Comparison of ENCODE assay signal across 9 cellular contexts in the genomic region with DNA sequence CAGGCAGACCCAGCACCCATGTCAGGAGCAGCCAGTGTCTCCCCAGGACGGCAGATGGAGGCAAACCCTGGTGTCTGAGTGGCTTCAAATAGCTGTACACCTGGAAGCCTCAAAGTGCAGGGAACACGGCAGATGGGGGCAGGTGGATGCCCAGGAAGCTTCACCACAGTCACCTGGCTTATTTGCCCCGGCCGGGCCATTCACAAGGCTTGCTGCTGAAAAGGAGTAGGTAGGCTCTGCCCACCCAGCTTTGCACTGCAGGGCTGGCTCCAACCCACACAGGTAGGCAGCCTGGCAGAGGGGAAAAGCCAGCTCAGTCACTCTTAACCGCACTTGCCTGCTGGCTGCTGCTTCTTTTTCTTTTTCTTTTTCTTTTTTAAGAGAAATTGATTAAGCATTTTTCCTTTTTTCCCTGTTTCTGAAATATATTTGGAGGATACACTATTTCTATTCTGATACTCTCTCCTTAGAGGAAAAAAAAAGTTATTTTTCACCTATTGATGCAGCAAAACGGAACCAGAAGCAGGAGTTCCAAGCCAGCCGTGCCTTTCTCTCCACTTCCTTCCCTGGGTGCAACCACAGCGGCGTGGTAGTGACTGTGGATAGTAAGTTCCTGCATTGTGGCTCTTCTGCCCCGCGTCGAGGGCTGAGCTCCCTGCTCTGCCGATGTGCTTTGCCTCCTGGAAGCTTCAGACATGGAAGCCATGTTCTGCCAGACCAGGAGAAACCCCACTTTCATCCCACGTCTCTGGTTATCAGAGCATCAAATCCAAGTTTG.
A peak's percentile ranks its signal among the peaks of the same experiment; 100 is the strongest.
DNase-seq lines count a peak whose midpoint lies in the region; ATAC-seq and TF ChIP-seq lines count a peak whose summit lies in the region.
"Had no signal": no experiment of that assay in that cellular context is flagged by ENCODE, and none has a peak within 500 bp of the region (broad histone marks: within the 10 kb centered on the region; RNA-seq: fewer than 3 reads in every experiment).

No MANE protein-coding gene starts in this region.

- H3K27me3 Mint-ChIP-seq in activated CD4-positive, alpha-beta T cell treated with anti-CD3 and anti-CD28 coated beads, Interleukin-2, amount 10 ng/mL, durations not matched to agents 24 days and 14 days, result peaks cover 2% of the 10 kb centered on the region
- H3K27me3 Mint-ChIP-seq in effector memory CD8-positive, alpha-beta T cell, result no peaks in the 10 kb centered on the region

- H3K9me3 ChIP-seq in ovary (no peaks in the 10 kb centered on the region), thyroid gland (no peaks in the 10 kb centered on the region)

- H3K27ac ChIP-seq in ovary (no peak overlapping the region), thyroid gland (no peak overlapping the region)

- no peaks in the 10 kb centered on the region for H3K36me3 Mint-ChIP-seq in activated CD4-positive, alpha-beta T cell treated with anti-CD3 and anti-CD28 coated beads, Interleukin-2, amount 10 ng/mL, durations not matched to agents 24 days and 14 days (ENCODE audit: low read depth)
- H3K36me3 Mint-ChIP-seq in effector memory CD8-positive, alpha-beta T cell (ENCODE audit: insufficient read depth), result peaks cover 3% of the 10 kb centered on the region

- TF ChIP-seq POLR2A in ovary (IDR thresholded peaks at IDR 0.05) (no peak), thyroid gland (IDR thresholded peaks at IDR 0.05) (no peak)

- H3K4me3 ChIP-seq in ovary, result no peak overlapping the region
- H3K4me3 ChIP-seq in thyroid gland (replicated peaks in 1 of 3), result no peak overlapping the region

- TF ChIP-seq CTCF in ovary (IDR thresholded peaks at IDR 0.05), result no peak
- TF ChIP-seq CTCF in thyroid gland (IDR thresholded peaks at IDR 0.05), result no peak

- TF ChIP-seq EP300 in ovary (IDR thresholded peaks at IDR 0.05), result no peak

- H3K27ac Mint-ChIP-seq in activated CD4-positive, alpha-beta T cell treated with anti-CD3 and anti-CD28 coated beads, Interleukin-2, amount 10 ng/mL, durations not matched to agents 24 days and 14 days, result peak overlapping the region; percentile 79
- peak overlapping the region; percentile 44 to 71 for H3K27ac Mint-ChIP-seq in effector memory CD8-positive, alpha-beta T cell

- peaks cover under 1% of the 10 kb centered on the region for H3K9me3 Mint-ChIP-seq in activated CD4-positive, alpha-beta T cell treated with anti-CD3 and anti-CD28 coated beads, Interleukin-2, amount 10 ng/mL, durations not matched to agents 24 days and 14 days
- no peaks in the 10 kb centered on the region for H3K9me3 Mint-ChIP-seq in effector memory CD8-positive, alpha-beta T cell

- intact Hi-C loops in activated CD4-positive, alpha-beta T cell treated with anti-CD3 and anti-CD28 coated beads, Interleukin-2, amount 10 ng/mL, durations not matched to agents 24 days and 14 days (cut with micrococcal nuclease), result loop anchor here (5.0 kb wide), 2 partner anchors 91 to 434 kb away; no protein-coding TSS in a partner anchor
- intact Hi-C loops in ovary (cut with DNase I) (no loop called here), thyroid gland (cut with DNase I) (no loop called here)

- WGBS in ovary, 3 donors, result 85 to 92% (median 86%) methylated on average over 14 of the region's 14 CpGs
- WGBS in thyroid gland, 2 donors, result 77 to 92% methylated on average over 12 to 14 of the region's 14 CpGs

- no peaks in the 10 kb centered on the region for H3K27me3 ChIP-seq in ovary
- H3K27me3 ChIP-seq in thyroid gland, result no peaks in the 10 kb centered on the region

- peak overlapping the region; percentile 80 for H3K4me3 Mint-ChIP-seq in activated CD4-positive, alpha-beta T cell treated with anti-CD3 and anti-CD28 coated beads, Interleukin-2, amount 10 ng/mL, durations not matched to agents 24 days and 14 days
- H3K4me3 Mint-ChIP-seq in effector memory CD8-positive, alpha-beta T cell, result peak overlapping the region; percentile 83

- H3K4me1 Mint-ChIP-seq in activated CD4-positive, alpha-beta T cell treated with anti-CD3 and anti-CD28 coated beads, Interleukin-2, amount 10 ng/mL, durations not matched to agents 24 days and 14 days, result peaks cover 34% of the 10 kb centered on the region
- H3K4me1 Mint-ChIP-seq in effector memory CD8-positive, alpha-beta T cell (ENCODE audit: low read depth in 2 of 2), result peaks cover 30 to 34% of the 10 kb centered on the region in 2 donors

- ATAC-seq in effector memory CD8-positive, alpha-beta T cell (replicated peaks), result peak; percentile 33
- ATAC-seq in HG02885 (IDR thresholded peaks at IDR 0.05; ENCODE audit: poor library complexity, unreplicated experiment) (no peak), GM21825 (IDR thresholded peaks at IDR 0.05; ENCODE audit: unreplicated experiment) (no peak)

- DNase-seq in KG1 (lab: John Stamatoyannopoulos, UW) (peak; percentile 62), ovary (no peak), thyroid gland (no peak)
- peak; percentile 79 for DNase-seq in activated CD4-positive, alpha-beta T cell treated with anti-CD3 and anti-CD28 coated beads, Interleukin-2, amount 10 ng/mL, durations not matched to agents 24 days and 14 days
- DNase-seq in effector memory CD8-positive, alpha-beta T cell, result peak in 2 of 3 experiments; percentile 11 to 15
- DNase-seq in stimulated activated CD8-positive, alpha-beta memory T cell treated with anti-CD3 and anti-CD28 coated beads, Interleukin-12 subunit alpha, Interleukin-12 subunit beta, amount 100 ng/mL, for 4 hours (ENCODE audit: low read depth), result peak; percentile 36
- DNase-seq: midbrain had no signal

- H3K4me1 ChIP-seq in ovary (ENCODE audit: insufficient read depth), result no peaks in the 10 kb centered on the region
- peaks cover 0 to 5% of the 10 kb centered on the region in 2 donors for H3K4me1 ChIP-seq in thyroid gland

- H3K36me3 ChIP-seq in ovary (no peaks in the 10 kb centered on the region), thyroid gland (no peaks in the 10 kb centered on the region)

Comparison
In these comparisons a context has a peak if more than half of its experiments do, and no peak if none do; other contexts are left out.
1. DNase-seq: peak in KG1 (single experiment), activated CD4-positive, alpha-beta T cell treated with anti-CD3 and anti-CD28 coated beads, Interleukin-2, amount 10 ng/mL, durations not matched to agents 24 days and 14 days (single experiment), effector memory CD8-positive, alpha-beta T cell (2 of 3) and stimulated activated CD8-positive, alpha-beta memory T cell treated with anti-CD3 and anti-CD28 coated beads, Interleukin-12 subunit alpha, Interleukin-12 subunit beta, amount 100 ng/mL, for 4 hours (single experiment); none in ovary (0 of 5) and thyroid gland (0 of 2).